23 cellular contexts compared by ENCODE assay signal in the genomic region with DNA sequence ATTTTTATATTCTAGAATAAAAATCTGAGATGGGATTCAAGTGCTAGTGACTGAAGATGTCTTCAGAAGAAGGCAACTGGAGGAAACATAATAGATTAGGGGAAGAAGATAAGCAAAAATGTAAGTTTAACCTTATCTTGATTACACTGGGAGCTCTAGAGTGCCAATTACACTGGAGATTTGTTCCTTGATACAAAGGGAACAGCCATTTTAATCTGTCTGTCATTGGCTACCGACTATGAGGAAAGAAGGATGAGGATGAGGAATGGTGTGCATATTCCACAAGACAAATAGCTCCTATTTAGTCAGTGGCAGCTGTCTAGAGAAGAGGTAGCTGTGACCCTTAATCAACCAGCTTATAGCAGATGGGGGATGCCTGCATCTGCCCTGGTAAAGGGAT.
"Had no signal": no experiment of that assay in that cellular context is flagged by ENCODE, and none has a peak within 500 bp of the region (broad histone marks: within the 10 kb centered on the region; RNA-seq: fewer than 3 reads in every experiment).

No MANE protein-coding gene starts in this region.

- H3K36me3 ChIP-seq: lower lobe of right lung, prostate gland, right atrium auricular region, stomach, thyroid gland had no signal

- H3K9me3 ChIP-seq: lower lobe of right lung, prostate gland, right atrium auricular region, thyroid gland had no signal

- H3K27me3 ChIP-seq: right atrium auricular region, stomach, thyroid gland had no signal

- H3K27ac ChIP-seq: coronary artery, lower lobe of right lung, prostate gland, right atrium auricular region, stomach, thyroid gland had no signal

- H3K4me1 ChIP-seq: lower lobe of right lung, prostate gland, right atrium auricular region, stomach, thyroid gland had no signal

- H3K4me3 ChIP-seq: coronary artery, lower lobe of right lung, prostate gland, right atrium auricular region, smooth muscle cell, stomach, thyroid gland had no signal

- ATAC-seq: effector memory CD8-positive, alpha-beta T cell; left ventricle myocardium superior; lower lobe of right lung; naive thymus-derived CD8-positive, alpha-beta T cell; sciatic nerve; stimulated activated effector memory CD8-positive, alpha-beta T cell treated with anti-CD3 and anti-CD28 coated beads, Interleukin-12 subunit alpha, Interleukin-12 subunit beta, amount 100 ng/mL, for 72 hours had no signal

- DNase-seq: dermis blood vessel endothelial cell; effector memory CD8-positive, alpha-beta T cell; head of caudate nucleus; left ventricle myocardium superior; lower lobe of right lung; naive thymus-derived CD8-positive, alpha-beta T cell; nephron progenitor cell; nucleus accumbens; stimulated activated CD4-positive, alpha-beta T cell treated with anti-CD3 and anti-CD28 coated beads, Interleukin-12 subunit alpha, Interleukin-12 subunit beta, amount 100 ng/mL, for 4 hours; stimulated activated CD4-positive, alpha-beta T cell treated with anti-CD3 and anti-CD28 coated beads, Interleukin-1b, Interleukin-23, amount 100 ng/mL, for 48 hours; stimulated activated CD4-positive, alpha-beta T cell treated with anti-CD3 and anti-CD28 coated beads, Interleukin-4, amount 100 ng/mL, for 1 hour; stimulated activated naive CD4-positive, alpha-beta T cell treated with Interleukin-2 at 50 U/mL for 16 hours; stomach; thyroid gland; trophoblast cell had no signal

- H3K4me2 ChIP-seq: smooth muscle cell had no signal

- FAIRE-seq: frontal cortex, keratinocyte had no signal
